ENCODE assay signal across 8 cellular contexts in genomic region chr9:97038909-97039781, GRCh38. TPM values are rescaled to one million over a fixed set of nuclear protein-coding genes. Genes with fewer than 3 reads are reported as not detected.
A peak's percentile ranks its signal among the peaks of the same experiment; 100 is the strongest.
DNase-seq lines count a peak whose midpoint lies in the region; ATAC-seq and TF ChIP-seq lines count a peak whose summit lies in the region.

CTSV (minus strand) TSS chr9:97039142; CDS start chr9:97038043, 1,099 bp downstream.

- H3K9me3 ChIP-seq in neuron (ENCODE audit: low read length) (peaks cover 4% of the 10 kb centered on the region), stomach smooth muscle (ENCODE audit: control insufficient read depth in 2 of 2, low read length in 2 of 2) (peaks cover 0 to 5% of the 10 kb centered on the region in 2 donors)

- no peaks in the 10 kb centered on the region for H3K4me1 ChIP-seq in foreskin keratinocyte
- no peaks in the 10 kb centered on the region for H3K4me1 ChIP-seq in neuron (ENCODE audit: insufficient read depth, low read length)
- peaks cover 10% of the 10 kb centered on the region for H3K4me1 ChIP-seq in stomach smooth muscle (ENCODE audit: control insufficient read depth, insufficient read depth, low read length)

- H3K4me3 ChIP-seq in neuron (ENCODE audit: low read length) (peak within 1 kb of the TSS; percentile 60), stomach smooth muscle (ENCODE audit: low read length in 2 of 2) (peak within 1 kb of the TSS; percentile 63 to 77)

- H3K9ac ChIP-seq in stomach smooth muscle (ENCODE audit: low read length in 2 of 2), result peak within 1 kb of the TSS; percentile 39 to 60

- TF ChIP-seq CTCF in RWPE1 (conservative IDR thresholded peaks at IDR 0.05; ENCODE audit: low read depth) (no peak), foreskin keratinocyte (conservative IDR thresholded peaks at IDR 0.05) (no peak)

- peak; percentile 99 for ATAC-seq in GM21825 (IDR thresholded peaks at IDR 0.05; ENCODE audit: unreplicated experiment)
- peak; percentile 99 for ATAC-seq in foreskin keratinocyte

- DNase-seq in DMS153 treated with DMSO at 0.1 percent for 48 hours (lab: John Stamatoyannopoulos, UW; ENCODE audit: unreplicated experiment) (peak; percentile 70), Kasumi-1 (lab: John Stamatoyannopoulos, UW) (peak; percentile 81 to 84), RWPE1 (ENCODE audit: low spot score) (peak; percentile 99), foreskin keratinocyte (peak; percentile 69 to 82)
- peak; percentile 91 for DNase-seq in activated effector memory CD4-positive, alpha-beta T cell treated with anti-CD3 and anti-CD28 coated beads, Interleukin-2, amount 50 U/mL, for 16 hours

- H3K27me3 ChIP-seq in foreskin keratinocyte (no peaks in the 10 kb centered on the region), neuron (ENCODE audit: insufficient read depth, low read length) (peaks cover 4% of the 10 kb centered on the region), stomach smooth muscle (ENCODE audit: control insufficient read depth in 1 of 2, insufficient read depth in 2 of 2, low read length in 2 of 2) (peaks cover 10 to 14% of the 10 kb centered on the region in 2 donors)

- H3K36me3 ChIP-seq in neuron (ENCODE audit: insufficient read depth, low read length) (no peaks in the 10 kb centered on the region), stomach smooth muscle (ENCODE audit: control insufficient read depth in 2 of 2, insufficient read depth in 2 of 2, low read length in 2 of 2) (no peaks in the 10 kb centered on the region)

- peak within 1 kb of the TSS; percentile 68 for H3K27ac ChIP-seq in RWPE1
- H3K27ac ChIP-seq in foreskin keratinocyte, result peak within 1 kb of the TSS; percentile 79
- no peak within 1 kb of the TSS for H3K27ac ChIP-seq in stomach smooth muscle (ENCODE audit: low read length)

- POLR2A ChIA-PET in RWPE1 (lab: Yijun Ruan, JAX; ENCODE audit: low non-redundant PET), result interaction anchor here (1.0 kb wide), 2 partner anchors 23 to 199 kb away, joined by 4 to 5 read pairs; no protein-coding TSS in a partner anchor

- peak within 1 kb of the TSS; percentile 99 for H2AFZ ChIP-seq in neuron (ENCODE audit: low read depth, low read length)

- CTCF ChIA-PET in RWPE1 (lab: Yijun Ruan, JAX), result interaction anchor here (0.6 to 0.8 kb wide), 3 partner anchors 18 to 463 kb away, joined by 3 to 4 read pairs (median 3); no protein-coding TSS in a partner anchor

RNA-seq across cellular contexts. Expression of gene CTSV, which starts in this region (rescaled TPM):
- total RNA-seq in foreskin keratinocyte, result 29.7 and 39.8 TPM in 2 replicates
- 29.3 and 43.6 TPM in 2 replicates for polyA plus RNA-seq in foreskin keratinocyte
